In genomic region chr15:50333229-50333628, GRCh38 we compare ENCODE assay signal across 34 cellular contexts.
"Had no signal": no experiment of that assay in that cellular context is flagged by ENCODE, and none has a peak within 500 bp of the region (broad histone marks: within the 10 kb centered on the region; RNA-seq: fewer than 3 reads in every experiment).

No MANE protein-coding gene starts in this region.

- H3K27me3 ChIP-seq: MG63 had no signal

- H3K4me3 ChIP-seq: MG63 had no signal

- H3K4me2 ChIP-seq: KMS-11 had no signal

- DNase-seq: Karpas-422, Kasumi-1, MG63, MM.1S, MV-4-11, NCI-H1048, NCI-H1092, NCI-H1092 treated with DMSO at 0.1 percent for 48 hours, NCI-H1105, NCI-H1105 treated with DMSO at 0.1 percent for 48 hours, NCI-H1417, NCI-H1417 treated with DMSO at 0.1 percent for 48 hours, NCI-H1436, NCI-H1436 treated with DMSO at 0.1 percent for 48 hours, NCI-H146, NCI-H1694, NCI-H1694 treated with DMSO at 0.1 percent for 48 hours, NCI-H187, NCI-H187 treated with DMSO at 0.1 percent for 48 hours, NCI-H1930, NCI-H2029, NCI-H2081, NCI-H2081 treated with DMSO at 0.1 percent for 48 hours, NCI-H2107, NCI-H2171, NCI-H2171 treated with DMSO at 0.1 percent for 48 hours, NCI-H2227 treated with DMSO at 0.1 percent for 48 hours, NCI-H226, NCI-H345, NCI-H446, NCI-H446 treated with DMSO at 0.1 percent for 48 hours, NCI-H510A, NCI-H510A treated with DMSO at 0.1 percent for 48 hours had no signal

- H3K27ac ChIP-seq: KMS-11 had no signal

- H3K9me3 ChIP-seq: MG63 had no signal

- H3K9ac ChIP-seq: KMS-11 had no signal
